In genomic region chr3:10281951-10282350, GRCh38 we compare ENCODE assay signal across 21 cellular contexts. TPM values are rescaled to one million over a fixed set of nuclear protein-coding genes. Genes with fewer than 3 reads are reported as not detected.
DNase-seq lines count a peak whose midpoint lies in the region; ATAC-seq, FAIRE-seq and TF ChIP-seq lines count a peak whose summit lies in the region.
"Had no signal": no experiment of that assay in that cellular context is flagged by ENCODE, and none has a peak within 500 bp of the region (broad histone marks: within the 10 kb centered on the region; RNA-seq: fewer than 3 reads in every experiment).

No MANE protein-coding gene starts in this region.

- in situ Hi-C loops in GM23248 (cut with MboI) = no loop called here

- peaks cover 11% of the 10 kb centered on the region for H3K79me2 ChIP-seq in GM23248 (ENCODE audit: insufficient read depth)

- H3F3A ChIP-seq in GM23248 (ENCODE audit: insufficient read depth) = peaks cover 3% of the 10 kb centered on the region

- H3K27ac ChIP-seq in BLaER1 treated with 17β-estradiol and CSF1 and Interleukin-3, amounts not matched to agents 10 nM and 100 nM = peak overlapping the region in 9 of 11 experiments; percentile 14 to 92 (median 65); a peak in 17 of 22 replicates
- H3K27ac ChIP-seq in GM23248 (peak overlapping the region; percentile 32), kidney (ENCODE audit: low read depth in 2 of 2, low read length in 2 of 2) (no peak overlapping the region)
- H3K27ac ChIP-seq: heart right ventricle, neutrophil, sigmoid colon had no signal

- DNase-seq in GM23248 (peak; percentile 76), nephron progenitor cell (no peak), NCI-H2196 treated with DMSO at 0.1 percent for 48 hours (lab: John Stamatoyannopoulos, UW; ENCODE audit: unreplicated experiment) (no peak), kidney (no peak)
- DNase-seq in naive thymus-derived CD8-positive, alpha-beta T cell = no peak
- DNase-seq: activated CD4-positive, alpha-beta T cell treated with anti-CD3 and anti-CD28 coated beads for 1 hour; activated T-cell treated with anti-CD3 and anti-CD28 coated beads, Interleukin-2, amount 50 U/mL, for 1 hour; dermis blood vessel endothelial cell; DND-41; erythroblast; heart right ventricle; islet precursor cell; mesendoderm; NCI-H1930; NCI-H526 treated with DMSO at 0.1 percent for 48 hours; trophoblast cell had no signal

- H3K36me3 Mint-ChIP-seq in brain (peaks cover 21% of the 10 kb centered on the region), nephron progenitor cell (ENCODE audit: low read depth) (peaks cover 30% of the 10 kb centered on the region)
- peaks cover 0 to 68% (median 1%) of the 10 kb centered on the region in 3 donors for H3K36me3 Mint-ChIP-seq in naive thymus-derived CD8-positive, alpha-beta T cell

- H3K9me3 ChIP-seq in BLaER1 treated with 17β-estradiol and CSF1 and Interleukin-3, amounts not matched to agents 10 nM and 100 nM (replicated peaks in 1 of 11) = no peaks in the 10 kb centered on the region
- no peaks in the 10 kb centered on the region for H3K9me3 ChIP-seq in GM23248 (ENCODE audit: low read depth)
- H3K9me3 ChIP-seq in kidney (ENCODE audit: control insufficient read depth in 1 of 2, low read length in 2 of 2) = no peaks in the 10 kb centered on the region
- H3K9me3 ChIP-seq: heart right ventricle, neutrophil, sigmoid colon had no signal

- no peaks in the 10 kb centered on the region for H3K27me3 ChIP-seq in BLaER1 treated with 17β-estradiol and CSF1 and Interleukin-3, amounts not matched to agents 10 nM and 100 nM
- H3K27me3 ChIP-seq in GM23248 (replicated peaks; ENCODE audit: insufficient read depth) = no peaks in the 10 kb centered on the region
- H3K27me3 ChIP-seq: heart right ventricle, neutrophil, sigmoid colon had no signal

- H2AFZ ChIP-seq in GM23248 = no peak overlapping the region

- H3K27ac Mint-ChIP-seq in brain (peak overlapping the region in 3 of 5 experiments; percentile 34 to 52 (median 39)), nephron progenitor cell (peak overlapping the region; percentile 73)
- peak overlapping the region in 4 of 10 donors; percentile 33 to 75 (median 54) for H3K27ac Mint-ChIP-seq in naive thymus-derived CD8-positive, alpha-beta T cell

- 76 to 78% methylated on average over 5 of the region's 5 CpGs for WGBS in GM23248 (ENCODE audit: low coverage in 1 of 2, low lambda C conversion rate in 2 of 2, missing lambda C conversion rate in 2 of 2), 2 experiments

- TF ChIP-seq CTCF in brain (conservative IDR thresholded peaks at IDR 0.05) = no peak
- no peak for TF ChIP-seq CTCF in nephron progenitor cell (IDR thresholded peaks at IDR 0.05)
- TF ChIP-seq CTCF in kidney (IDR thresholded peaks at IDR 0.05; ENCODE audit: borderline replicate concordance, extremely low read depth, insufficient read depth) = no peak

- H3K4me2 ChIP-seq in BLaER1 treated with 17β-estradiol and CSF1 and Interleukin-3, amounts not matched to agents 10 nM and 100 nM = peak overlapping the region; percentile 31 to 89 (median 80); a peak in 21 of 22 replicates
- peak overlapping the region; percentile 70 for H3K4me2 ChIP-seq in GM23248 (ENCODE audit: unreplicated experiment)

- no peaks in the 10 kb centered on the region for H3K27me3 Mint-ChIP-seq in brain
- peaks cover 7% of the 10 kb centered on the region for H3K27me3 Mint-ChIP-seq in nephron progenitor cell (ENCODE audit: low read depth, poor library complexity)
- H3K27me3 Mint-ChIP-seq in naive thymus-derived CD8-positive, alpha-beta T cell = no peaks in the 10 kb centered on the region

- no peaks in the 10 kb centered on the region for H3K9me3 Mint-ChIP-seq in brain
- H3K9me3 Mint-ChIP-seq in nephron progenitor cell = no peaks in the 10 kb centered on the region
- no peaks in the 10 kb centered on the region for H3K9me3 Mint-ChIP-seq in naive thymus-derived CD8-positive, alpha-beta T cell

- peaks cover 76 to 93% (median 84%) of the 10 kb centered on the region in 11 experiments for H3K36me3 ChIP-seq in BLaER1 treated with 17β-estradiol and CSF1 and Interleukin-3, amounts not matched to agents 10 nM and 100 nM
- H3K36me3 ChIP-seq in GM23248 (ENCODE audit: low read depth) (peaks cover 12% of the 10 kb centered on the region; the same call in 1 of the 2 replicates), kidney (ENCODE audit: control insufficient read depth in 1 of 2, insufficient read depth in 2 of 2, low read length in 2 of 2) (peaks cover 27 to 36% of the 10 kb centered on the region in 2 donors)

- no peaks in the 10 kb centered on the region for H3K9me2 ChIP-seq in GM23248 (ENCODE audit: insufficient read depth)

- peak overlapping the region in 3 of 10 experiments; percentile 9 to 22 (median 22); a peak in 2 of 20 replicates for H3K4me3 ChIP-seq in BLaER1 treated with 17β-estradiol and CSF1 and Interleukin-3, amounts not matched to agents 10 nM and 100 nM
- H3K4me3 ChIP-seq in GM23248 = no peak overlapping the region
- H3K4me3 ChIP-seq in kidney (ENCODE audit: low read length in 2 of 2) = no peak overlapping the region
- H3K4me3 ChIP-seq: heart right ventricle, sigmoid colon had no signal

- FAIRE-seq in kidney (lab: Jason Lieb, UNC) = no peak

- H3K9ac ChIP-seq in BLaER1 treated with 17β-estradiol and CSF1 and Interleukin-3, amounts not matched to agents 10 nM and 100 nM = peak overlapping the region in 9 of 11 experiments; percentile 31 to 57 (median 48); a peak in 12 of 22 replicates
- H3K9ac ChIP-seq in GM23248 = peak overlapping the region; percentile 17; the same call in 1 of the 2 replicates
- no peak overlapping the region for H3K9ac ChIP-seq in kidney (ENCODE audit: low read length in 2 of 2)

- H3K4me1 ChIP-seq in BLaER1 treated with 17β-estradiol and CSF1 and Interleukin-3, amounts not matched to agents 10 nM and 100 nM = peaks cover 67 to 87% (median 80%) of the 10 kb centered on the region in 10 experiments
- peaks cover 10% of the 10 kb centered on the region for H3K4me1 ChIP-seq in GM23248 (ENCODE audit: insufficient read depth)
- peaks cover 0 to 15% of the 10 kb centered on the region in 2 donors for H3K4me1 ChIP-seq in kidney (ENCODE audit: control insufficient read depth in 1 of 2, insufficient read depth in 1 of 2, low read depth in 1 of 2, low read length in 2 of 2)

- H4K20me1 ChIP-seq in BLaER1 treated with 17β-estradiol and CSF1 and Interleukin-3, amounts not matched to agents 10 nM and 100 nM = peaks cover 19 to 76% (median 38%) of the 10 kb centered on the region in 11 experiments
- peaks cover 3% of the 10 kb centered on the region; the same call in 1 of the 2 replicates for H4K20me1 ChIP-seq in GM23248 (ENCODE audit: insufficient read depth)

- intact Hi-C loops in kidney (cut with DNase I) = no loop called here

- POLR2A ChIA-PET in naive thymus-derived CD8-positive, alpha-beta T cell (lab: Charles Lee) = interaction anchor here (0.7 to 1.0 kb wide), 2 partner anchors 256 to 379 kb away, joined by 3 read pairs; partner anchors contain the start of gene FANCD2

- H3K4me3 Mint-ChIP-seq in brain = no peak overlapping the region
- H3K4me3 Mint-ChIP-seq in nephron progenitor cell = no peak overlapping the region
- no peak overlapping the region for H3K4me3 Mint-ChIP-seq in naive thymus-derived CD8-positive, alpha-beta T cell

- peaks cover 29% of the 10 kb centered on the region for H3K4me1 Mint-ChIP-seq in brain
- H3K4me1 Mint-ChIP-seq in nephron progenitor cell = peaks cover 17% of the 10 kb centered on the region
- peaks cover 15 to 39% (median 27%) of the 10 kb centered on the region in 4 donors for H3K4me1 Mint-ChIP-seq in naive thymus-derived CD8-positive, alpha-beta T cell

- ATAC-seq in naive thymus-derived CD8-positive, alpha-beta T cell = no peak
- ATAC-seq: HCT116 had no signal

RNA-seq across cellular contexts. Expression of gene GHRL, which starts 10.8 kb away (rescaled TPM):
- not detected in 2 replicates for total RNA-seq in GM23248 (2014; rRNA removed; shearing (Covaris generic))
- polyA plus RNA-seq in GM23248 (2016; fragmentation: Nextera tagmentation; extraction: Ambion mirVana) = 0.71 TPM in 1 of 2 replicates, not detected in the other
- polyA plus RNA-seq in brain (ENCODE audit: insufficient read depth, low read depth, low replicate concordance) = 1.9 TPM
- 1 to 10 TPM; 1.3 to 1.4 TPM for total RNA-seq in naive thymus-derived CD8-positive, alpha-beta T cell
- polyA plus RNA-seq in naive thymus-derived CD8-positive, alpha-beta T cell = 1 to 10 TPM in 1 of 3 donors, under 1 TPM in 1, not detected in 1; 0.22 to 3.2 TPM
- 1.2 TPM for total RNA-seq in kidney
- 0.73 TPM for polyA plus RNA-seq in kidney (ENCODE audit: insufficient read depth, low read depth, low replicate concordance)

RNA-seq across cellular contexts. Expression of gene TATDN2, which starts 33.7 kb away (rescaled TPM):
- 8.4 and 10.1 TPM in 2 replicates for total RNA-seq in GM23248 (2014; rRNA removed; shearing (Covaris generic))
- polyA plus RNA-seq in GM23248 (2016; fragmentation: Nextera tagmentation; extraction: Ambion mirVana) (4.6 and 4.9 TPM in 2 replicates), brain (ENCODE audit: insufficient read depth, low read depth, low replicate concordance) (18.9 TPM), kidney (ENCODE audit: insufficient read depth, low read depth, low replicate concordance) (15.5 TPM)
- total RNA-seq in naive thymus-derived CD8-positive, alpha-beta T cell = 10 to 100 TPM; 68.1 to 71.1 TPM
- 10 to 100 TPM; 11.5 to 20.9 (median 14.5) TPM for polyA plus RNA-seq in naive thymus-derived CD8-positive, alpha-beta T cell
- 31.8 TPM for total RNA-seq in kidney

RNA-seq across cellular contexts. Expression of gene SEC13, which starts 39.0 kb away (rescaled TPM):
- 190 and 219 TPM in 2 replicates for total RNA-seq in GM23248 (2014; rRNA removed; shearing (Covaris generic))
- polyA plus RNA-seq in GM23248 (2016; fragmentation: Nextera tagmentation; extraction: Ambion mirVana) (304 and 307 TPM in 2 replicates), brain (ENCODE audit: insufficient read depth, low read depth, low replicate concordance) (107 TPM), kidney (ENCODE audit: insufficient read depth, low read depth, low replicate concordance) (136 TPM)
- 10 to 100 TPM; 59.6 to 70.8 TPM for total RNA-seq in naive thymus-derived CD8-positive, alpha-beta T cell
- 100 to 1,000 TPM; 118 to 120 (median 118) TPM for polyA plus RNA-seq in naive thymus-derived CD8-positive, alpha-beta T cell
- total RNA-seq in kidney = 81.2 TPM

Comparison
In these comparisons a context has a peak if more than half of its experiments do, and no peak if none do; other contexts are left out.
1. H3K27ac ChIP-seq: peak in BLaER1 treated with 17β-estradiol and CSF1 and Interleukin-3, amounts not matched to agents 10 nM and 100 nM (9 of 11) and GM23248 (single experiment); none in kidney (0 of 2).
2. H3K9ac ChIP-seq: peak in BLaER1 treated with 17β-estradiol and CSF1 and Interleukin-3, amounts not matched to agents 10 nM and 100 nM (9 of 11) and GM23248 (single experiment); none in kidney (0 of 2).